In genomic region chr5:150172147-150172546, GRCh38 we compare ENCODE assay signal across 33 cellular contexts. TPM values are rescaled to one million over a fixed set of nuclear protein-coding genes. Genes with fewer than 3 reads are reported as not detected.
DNase-seq lines count a peak whose midpoint lies in the region; ATAC-seq, FAIRE-seq and TF ChIP-seq lines count a peak whose summit lies in the region.
"Had no signal": no experiment of that assay in that cellular context is flagged by ENCODE, and none has a peak within 500 bp of the region (broad histone marks: within the 10 kb centered on the region; RNA-seq: fewer than 3 reads in every experiment).

No MANE protein-coding gene starts in this region.

- H3K4me1 Mint-ChIP-seq in stimulated activated effector memory CD8-positive, alpha-beta T cell treated with anti-CD3 and anti-CD28 coated beads, Interleukin-12 subunit alpha, Interleukin-12 subunit beta, amount 100 ng/mL, for 72 hours = no peaks in the 10 kb centered on the region
- H3K4me1 Mint-ChIP-seq: central memory CD8-positive, alpha-beta T cell had no signal

- TF ChIP-seq POLR2A in Peyer's patch (IDR thresholded peaks at IDR 0.05) = no peak

- H3K36me3 Mint-ChIP-seq in stimulated activated effector memory CD8-positive, alpha-beta T cell treated with anti-CD3 and anti-CD28 coated beads, Interleukin-12 subunit alpha, Interleukin-12 subunit beta, amount 100 ng/mL, for 72 hours = no peaks in the 10 kb centered on the region
- H3K36me3 Mint-ChIP-seq: naive B cell had no signal

- ATAC-seq in stimulated activated effector memory CD8-positive, alpha-beta T cell treated with anti-CD3 and anti-CD28 coated beads, Interleukin-12 subunit alpha, Interleukin-12 subunit beta, amount 100 ng/mL, for 72 hours = peak; percentile 34
- ATAC-seq: heart left ventricle had no signal

- H3K36me3 ChIP-seq in bronchial epithelial cell (ENCODE audit: control insufficient read depth, insufficient read depth, low read length) (no peaks in the 10 kb centered on the region), Peyer's patch (peaks cover 0 to 12% (median 0%) of the 10 kb centered on the region in 3 donors)
- H3K36me3 ChIP-seq: BLaER1 treated with 17β-estradiol and CSF1 and Interleukin-3, amounts not matched to agents 10 nM and 100 nM; HAP-1; heart left ventricle; spleen; tibial nerve had no signal

- no peak overlapping the region for H3K27ac Mint-ChIP-seq in stimulated activated effector memory CD8-positive, alpha-beta T cell treated with anti-CD3 and anti-CD28 coated beads, Interleukin-12 subunit alpha, Interleukin-12 subunit beta, amount 100 ng/mL, for 72 hours

- no peaks in the 10 kb centered on the region for H3K9me3 ChIP-seq in Peyer's patch
- H3K9me3 ChIP-seq: BLaER1 treated with 17β-estradiol and CSF1 and Interleukin-3, amounts not matched to agents 10 nM and 100 nM; HAP-1; heart left ventricle; spleen; tibial nerve had no signal

- H3K27me3 ChIP-seq in bronchial epithelial cell (ENCODE audit: control insufficient read depth, insufficient read depth, low read length) (peaks cover 20% of the 10 kb centered on the region), Peyer's patch (no peaks in the 10 kb centered on the region)
- H3K27me3 ChIP-seq: BLaER1 treated with 17β-estradiol and CSF1 and Interleukin-3, amounts not matched to agents 10 nM and 100 nM had no signal

- H3K4me3 ChIP-seq in bronchial epithelial cell (ENCODE audit: low read depth, low read length) = no peak overlapping the region
- H3K4me3 ChIP-seq in fibroblast of the aortic adventitia (ENCODE audit: low read depth, low read length) = no peak overlapping the region
- no peak overlapping the region for H3K4me3 ChIP-seq in Peyer's patch
- H3K4me3 ChIP-seq: BLaER1 treated with 17β-estradiol and CSF1 and Interleukin-3, amounts not matched to agents 10 nM and 100 nM; HAP-1; heart left ventricle; spleen; tibial nerve had no signal

- no peak for TF ChIP-seq CTCF in bronchial epithelial cell (IDR thresholded peaks at IDR 0.05; ENCODE audit: insufficient read depth, low read length, severe bottlenecking)
- no peak for TF ChIP-seq CTCF in fibroblast of the aortic adventitia (IDR thresholded peaks at IDR 0.05; ENCODE audit: insufficient read depth, low read length)
- TF ChIP-seq CTCF in Peyer's patch (IDR thresholded peaks at IDR 0.05) = no peak

- DNase-seq in HUDEP-2 (lab: John Stamatoyannopoulos, UW; ENCODE audit: unreplicated experiment in 76 of 76) = peak in 55 of 76 experiments; percentile 3 to 80 (median 34)
- no peak for DNase-seq in bronchial epithelial cell (ENCODE audit: low read depth)
- DNase-seq in fibroblast of the aortic adventitia (ENCODE audit: low read depth) = peak; percentile 73
- DNase-seq in stimulated activated effector memory CD8-positive, alpha-beta T cell treated with anti-CD3 and anti-CD28 coated beads, Interleukin-12 subunit alpha, Interleukin-12 subunit beta, amount 100 ng/mL, for 72 hours (ENCODE audit: low spot score in 2 of 2) = no peak
- DNase-seq in NCI-H748 treated with DMSO at 0.1 percent for 48 hours (lab: John Stamatoyannopoulos, UW) = no peak
- no peak for DNase-seq in NCI-H226
- DNase-seq in DMS 273 treated with DMSO at 0.1 percent for 48 hours (lab: John Stamatoyannopoulos, UW) = no peak
- no peak for DNase-seq in Peyer's patch
- DNase-seq: ACHN; activated CD4-positive, CD25-positive, alpha-beta regulatory T cell treated with anti-CD3 and anti-CD28 coated beads, Interleukin-2, amount 50 U/mL, for 72 hours; activated T-cell treated with anti-CD3 and anti-CD28 coated beads, Interleukin-2, amount 50 U/mL, for 1 hour; amygdala; effector CD4-positive, alpha-beta T cell; erythroblast; heart left ventricle; mesendoderm; naive B cell; NCI-H1048; NCI-H187 treated with DMSO at 0.1 percent for 48 hours; NCI-H69; Right ventricle myocardium superior; spleen; stimulated activated CD4-positive, alpha-beta T cell treated with anti-CD3 and anti-CD28 coated beads, Interleukin-4, amount 100 ng/mL, for 1 hour; stimulated activated naive CD4-positive, alpha-beta T cell treated with Interleukin-2 at 50 U/mL for 16 hours had no signal

- peak overlapping the region in 2 of 4 donors; percentile 57 to 63 for H3K27ac ChIP-seq in Peyer's patch
- H3K27ac ChIP-seq: BLaER1 treated with 17β-estradiol and CSF1 and Interleukin-3, amounts not matched to agents 10 nM and 100 nM; heart left ventricle; spleen; tibial nerve had no signal

- no peak overlapping the region for H3K4me3 Mint-ChIP-seq in stimulated activated effector memory CD8-positive, alpha-beta T cell treated with anti-CD3 and anti-CD28 coated beads, Interleukin-12 subunit alpha, Interleukin-12 subunit beta, amount 100 ng/mL, for 72 hours
- H3K4me3 Mint-ChIP-seq: central memory CD8-positive, alpha-beta T cell had no signal

- FAIRE-seq in bronchial epithelial cell (lab: Jason Lieb, UNC) = peak; percentile 86
- FAIRE-seq: G401.6, HTR-8/SVneo had no signal

- no peaks in the 10 kb centered on the region for H3K9me3 Mint-ChIP-seq in stimulated activated effector memory CD8-positive, alpha-beta T cell treated with anti-CD3 and anti-CD28 coated beads, Interleukin-12 subunit alpha, Interleukin-12 subunit beta, amount 100 ng/mL, for 72 hours
- H3K9me3 Mint-ChIP-seq: central memory CD8-positive, alpha-beta T cell had no signal

- peaks cover 0 to 61% (median 0%) of the 10 kb centered on the region in 4 donors for H3K4me1 ChIP-seq in Peyer's patch
- H3K4me1 ChIP-seq: HAP-1 had no signal

RNA-seq across cellular contexts. Expression of gene CDX1, which starts 5.6 kb away (rescaled TPM):
- total RNA-seq in bronchial epithelial cell (not detected in 2 replicates), fibroblast of the aortic adventitia (ENCODE audit: low replicate concordance) (0.18 and 0.65 TPM in 2 replicates), Peyer's patch (100 to 1,000 TPM; 177 to 429 (median 370) TPM)
- total RNA-seq: LHCN-M2, omental fat pad, renal cortical epithelial cell, Right ventricle myocardium superior had no signal

RNA-seq across cellular contexts. Expression of gene PDGFRB, which starts 16.5 kb away (rescaled TPM):
- total RNA-seq in bronchial epithelial cell (0.26 and 1.6 TPM in 2 replicates), fibroblast of the aortic adventitia (ENCODE audit: low replicate concordance) (111 and 180 TPM in 2 replicates), Peyer's patch (10 to 100 TPM; 17.5 to 87.5 (median 31.2) TPM)

RNA-seq across cellular contexts. Expression of gene SLC6A7, which starts 17.7 kb away (rescaled TPM):
- total RNA-seq in bronchial epithelial cell = not detected in 2 replicates
- total RNA-seq in fibroblast of the aortic adventitia (ENCODE audit: low replicate concordance) = not detected in 2 replicates
- 10 to 100 TPM; 12.3 to 41.6 (median 19.9) TPM for total RNA-seq in Peyer's patch
- total RNA-seq: heart left ventricle, LHCN-M2, omental fat pad, renal cortical epithelial cell, Right ventricle myocardium superior, spleen, tibial nerve had no signal

Comparison
In these comparisons a context has a peak if more than half of its experiments do, and no peak if none do; other contexts are left out.
1. DNase-seq: peak in HUDEP-2 (55 of 76) and fibroblast of the aortic adventitia (single experiment); none in bronchial epithelial cell (single experiment), stimulated activated effector memory CD8-positive, alpha-beta T cell treated with anti-CD3 and anti-CD28 coated beads, Interleukin-12 subunit alpha, Interleukin-12 subunit beta, amount 100 ng/mL, for 72 hours (0 of 2), NCI-H748 treated with DMSO at 0.1 percent for 48 hours (single experiment), NCI-H226 (single experiment), DMS 273 treated with DMSO at 0.1 percent for 48 hours (single experiment) and Peyer's patch (0 of 3).
2. RNA of gene CDX1, which starts 5.6 kb away (total RNA-seq): 177 to 429 TPM in Peyer's patch; 0.18 to 0.65 TPM in fibroblast of the aortic adventitia and not detected in bronchial epithelial cell; every median in the first group is over 100 times any median in the second.
3. RNA of gene SLC6A7, which starts 17.7 kb away (total RNA-seq): 12.3 to 41.6 TPM in Peyer's patch; not detected in bronchial epithelial cell and not detected in fibroblast of the aortic adventitia; every median in the first group is over 10 times any median in the second.